In the genomic region with DNA sequence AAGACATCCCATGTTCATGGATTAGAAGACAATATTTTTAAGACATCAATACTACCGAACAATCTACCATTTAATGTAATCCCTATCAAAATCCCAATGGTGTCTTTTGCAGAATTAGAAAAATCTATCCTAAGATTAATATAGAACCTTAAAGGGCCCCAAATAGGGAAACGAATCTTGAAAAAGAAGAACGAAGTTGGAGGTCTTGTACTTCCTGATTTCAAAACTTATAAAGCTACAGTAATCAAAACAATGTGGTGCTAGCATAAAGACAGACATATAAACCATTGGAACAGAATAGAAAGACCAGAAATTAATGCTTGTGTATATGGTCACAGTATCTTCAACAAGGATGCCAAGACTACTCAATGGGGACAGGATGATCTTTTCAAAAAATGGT, we compare ENCODE assay signal across 20 cellular contexts.
"Had no signal": no experiment of that assay in that cellular context is flagged by ENCODE, and none has a peak within 500 bp of the region (broad histone marks: within the 10 kb centered on the region; RNA-seq: fewer than 3 reads in every experiment).

No MANE protein-coding gene starts in this region.

- H3K4me1 Mint-ChIP-seq: neural crest cell; stimulated activated naive B cell treated with anti-CD40 and anti-IgM and Interleukin-4, amounts not matched to agents 10 μg/mL and 1 μg/mL and 100 μg/mL, for 72 hours; stimulated activated naive CD8-positive, alpha-beta T cell treated with anti-CD3 and anti-CD28 coated beads, Interleukin-15, amount 100 ng/mL, for 72 hours had no signal

- H3K36me3 Mint-ChIP-seq: naive thymus-derived CD8-positive, alpha-beta T cell; stimulated activated naive B cell treated with anti-CD40 and anti-IgM and Interleukin-4, amounts not matched to agents 10 μg/mL and 1 μg/mL and 100 μg/mL, for 72 hours had no signal

- ATAC-seq: esophagus mucosa; heart left ventricle; naive thymus-derived CD8-positive, alpha-beta T cell; sciatic nerve; stimulated activated naive B cell treated with anti-CD40 and anti-IgM and Interleukin-4, amounts not matched to agents 10 μg/mL and 1 μg/mL and 100 μg/mL, for 72 hours; stimulated activated naive CD8-positive, alpha-beta T cell treated with anti-CD3 and anti-CD28 coated beads, Interleukin-15, amount 100 ng/mL, for 72 hours had no signal

- H3K27ac Mint-ChIP-seq: naive thymus-derived CD8-positive, alpha-beta T cell; stimulated activated naive B cell treated with anti-CD40 and anti-IgM and Interleukin-4, amounts not matched to agents 10 μg/mL and 1 μg/mL and 100 μg/mL, for 72 hours; stimulated activated naive CD8-positive, alpha-beta T cell treated with anti-CD3 and anti-CD28 coated beads, Interleukin-15, amount 100 ng/mL, for 72 hours had no signal

- H3K27me3 Mint-ChIP-seq: stimulated activated naive B cell treated with anti-CD40 and anti-IgM and Interleukin-4, amounts not matched to agents 10 μg/mL and 1 μg/mL and 100 μg/mL, for 72 hours; stimulated activated naive CD8-positive, alpha-beta T cell treated with anti-CD3 and anti-CD28 coated beads, Interleukin-15, amount 100 ng/mL, for 72 hours had no signal

- H3K4me1 ChIP-seq: heart left ventricle, testis, tibial nerve had no signal

- H3K4me3 ChIP-seq: dorsolateral prefrontal cortex, heart left ventricle, testis, tibial nerve had no signal

- FAIRE-seq: endometrium, frontal cortex, islet of Langerhans had no signal

- H3K36me3 ChIP-seq: heart left ventricle, tibial nerve had no signal

- H3K27ac ChIP-seq: dorsolateral prefrontal cortex, heart left ventricle, testis, tibial nerve had no signal

- H3K9me3 ChIP-seq: testis, tibial nerve had no signal

- H3K9me3 Mint-ChIP-seq: stimulated activated naive B cell treated with anti-CD40 and anti-IgM and Interleukin-4, amounts not matched to agents 10 μg/mL and 1 μg/mL and 100 μg/mL, for 72 hours had no signal

- DNase-seq: cortex of kidney; dorsolateral prefrontal cortex; effector memory CD4-positive, alpha-beta T cell; heart left ventricle; hypothalamus; kidney glomerular epithelial cell; naive thymus-derived CD8-positive, alpha-beta T cell; posterior cingulate gyrus; stimulated activated CD4-positive, alpha-beta T cell treated with anti-CD3 and anti-CD28 coated beads, Interleukin-2, amount 100 ng/mL, for 24 hours; stimulated activated CD4-positive, alpha-beta T cell treated with anti-CD3 and anti-CD28 coated beads, Interleukin-4, amount 100 ng/mL, for 4 hours; stimulated activated naive B cell treated with anti-CD40 and anti-IgM and Interleukin-4, amounts not matched to agents 10 μg/mL and 1 μg/mL and 100 μg/mL, for 72 hours; stimulated activated naive CD8-positive, alpha-beta T cell treated with anti-CD3 and anti-CD28 coated beads, Interleukin-15, amount 100 ng/mL, for 72 hours; testis had no signal

- H3K4me3 Mint-ChIP-seq: naive thymus-derived CD8-positive, alpha-beta T cell; neural crest cell; stimulated activated naive B cell treated with anti-CD40 and anti-IgM and Interleukin-4, amounts not matched to agents 10 μg/mL and 1 μg/mL and 100 μg/mL, for 72 hours; stimulated activated naive CD8-positive, alpha-beta T cell treated with anti-CD3 and anti-CD28 coated beads, Interleukin-15, amount 100 ng/mL, for 72 hours had no signal

- H3K27me3 ChIP-seq: dorsolateral prefrontal cortex, heart left ventricle, testis, tibial nerve had no signal
